Comparison of ENCODE assay signal across 8 cellular contexts in the genomic region with DNA sequence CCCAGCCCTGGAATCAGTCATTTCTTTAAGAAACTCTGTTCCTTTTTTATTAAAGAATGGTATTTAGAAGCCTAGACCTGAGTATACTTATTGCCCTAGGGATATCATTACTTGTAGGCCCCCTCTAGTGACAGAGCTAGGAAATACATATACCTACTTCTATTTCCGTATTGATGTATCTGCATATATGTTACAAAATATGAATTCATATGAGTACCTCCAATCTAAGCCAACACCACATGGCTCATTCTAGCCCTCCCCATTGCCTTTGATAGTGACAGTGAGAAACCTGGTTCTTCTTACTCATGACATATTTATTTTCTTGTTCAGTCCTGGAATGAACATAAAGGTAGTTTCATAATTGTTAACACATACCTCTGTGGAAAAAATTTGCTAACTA.
DNase-seq lines count a peak whose midpoint lies in the region; ATAC-seq and TF ChIP-seq lines count a peak whose summit lies in the region.

No MANE protein-coding gene starts in this region.

- TF ChIP-seq CTCF in left lung (IDR thresholded peaks at IDR 0.05): peak; percentile 13 to 36

- no peaks in the 10 kb centered on the region for H3K4me1 ChIP-seq in adipocyte (ENCODE audit: control insufficient read depth, insufficient read depth, low read length)
- no peaks in the 10 kb centered on the region for H3K4me1 ChIP-seq in left lung

- peak; percentile 73 for DNase-seq in DMS53 (lab: John Stamatoyannopoulos, UW)
- peak; percentile 39 to 48 for DNase-seq in NCI-H446 (lab: John Stamatoyannopoulos, UW)
- DNase-seq in adipocyte (ENCODE audit: low read depth): peak; percentile 61
- DNase-seq in left lung: no peak
- no peak for DNase-seq in AG08396 (ENCODE audit: low spot score)
- no peak for DNase-seq in activated gamma-delta T cell (lab: John Stamatoyannopoulos, UW)

- H3K9ac ChIP-seq in adipocyte (ENCODE audit: low read length): no peak overlapping the region

- H3K4me3 ChIP-seq in adipocyte (ENCODE audit: low read length) (no peak overlapping the region), left lung (no peak overlapping the region)

- no peaks in the 10 kb centered on the region for H3K36me3 ChIP-seq in adipocyte (ENCODE audit: control insufficient read depth, insufficient read depth, low read length, severe bottlenecking)
- no peaks in the 10 kb centered on the region for H3K36me3 ChIP-seq in left lung

- intact Hi-C loops in left lung (cut with DNase I): loop anchor here in 1 of 2 donors (10.0 kb wide), 1 partner anchor 254 kb away; no protein-coding TSS in a partner anchor

- peak; percentile 60 for ATAC-seq in GM21576 (IDR thresholded peaks at IDR 0.05; ENCODE audit: unreplicated experiment)
- peak; percentile 69 for ATAC-seq in left lung
- ATAC-seq in HG02884 (IDR thresholded peaks at IDR 0.05; ENCODE audit: unreplicated experiment): no peak

- H3K9me3 ChIP-seq in adipocyte (ENCODE audit: control insufficient read depth, low read length): peaks cover 5% of the 10 kb centered on the region
- no peaks in the 10 kb centered on the region for H3K9me3 ChIP-seq in left lung

- no peak overlapping the region for H3K27ac ChIP-seq in left lung

- H3K27me3 ChIP-seq in adipocyte (replicated peaks; ENCODE audit: control insufficient read depth, insufficient read depth, low read length): no peaks in the 10 kb centered on the region
- no peaks in the 10 kb centered on the region for H3K27me3 ChIP-seq in left lung

Comparison
In these comparisons a context has a peak if more than half of its experiments do, and no peak if none do; other contexts are left out.
1. DNase-seq: peak in DMS53 (single experiment), NCI-H446 (2 of 2) and adipocyte (single experiment); none in left lung (0 of 2), AG08396 (single experiment) and activated gamma-delta T cell (single experiment).